1 cellular context compared by ENCODE assay signal in genomic region chr2:151043484-151043883, GRCh38.
TF ChIP-seq lines count a peak whose summit lies in the region.

No MANE protein-coding gene starts in this region.

TF ChIP-seq in HCT116, 20 proteins besides CTCF, POLR2A, EP300 and RAD21 (continued from another document):
- TF ChIP-seq, protein P1, sequence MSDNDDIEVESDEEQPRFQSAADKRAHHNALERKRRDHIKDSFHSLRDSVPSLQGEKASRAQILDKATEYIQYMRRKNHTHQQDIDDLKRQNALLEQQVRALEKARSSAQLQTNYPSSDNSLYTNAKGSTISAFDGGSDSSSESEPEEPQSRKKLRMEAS (IDR thresholded peaks at IDR 0.05) = no peak
- TF ChIP-seq POLR2AphosphoS5 (IDR thresholded peaks at IDR 0.05; ENCODE audit: low read depth, low read length) (no peak), YY1 (IDR thresholded peaks at IDR 0.05; ENCODE audit: extremely low read depth, insufficient replicate concordance, low read depth, low read length) (no peak), CBX3 (IDR thresholded peaks at IDR 0.05; ENCODE audit: low read depth) (no peak), EZH2phosphoT487 (IDR thresholded peaks at IDR 0.05; ENCODE audit: borderline replicate concordance) (no peak)
TF ChIP-seq in HCT116: peak in this region for 3.
